In the genomic region with DNA sequence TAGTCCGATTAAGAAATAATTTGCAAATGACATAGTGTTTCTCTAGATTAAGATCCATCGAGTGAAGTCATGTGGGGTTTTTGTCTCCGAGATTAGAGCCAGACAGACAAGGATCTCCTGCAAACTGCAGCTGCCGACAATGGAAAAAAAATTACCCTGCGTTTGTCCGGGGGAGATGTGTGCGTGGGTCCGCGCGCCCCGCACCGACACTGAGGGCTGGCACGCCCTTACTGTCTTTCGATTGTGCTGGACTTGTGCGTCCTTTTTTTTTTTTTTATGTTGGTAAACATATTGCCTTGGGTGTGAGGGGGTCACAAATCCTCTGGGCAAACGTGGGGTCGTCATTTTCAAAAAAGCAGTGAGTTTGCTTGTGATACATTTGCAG, we compare ENCODE assay signal across 1 cellular context.
TF ChIP-seq lines count a peak whose summit lies in the region.

No MANE protein-coding gene starts in this region.

TF ChIP-seq in H1, 55 proteins besides CTCF, POLR2A, EP300 and RAD21:
- TF ChIP-seq SP1 (IDR thresholded peaks at IDR 0.05; ENCODE audit: low read depth, low read length) (no peak), POLR2AphosphoS5 (IDR thresholded peaks at IDR 0.05; ENCODE audit: low read depth, low read length) (no peak), SP4 (IDR thresholded peaks at IDR 0.05; ENCODE audit: low read length) (no peak), FOSL1 (IDR thresholded peaks at IDR 0.05; ENCODE audit: insufficient read depth, low read depth, low read length) (no peak), TCF12 (IDR thresholded peaks at IDR 0.05; ENCODE audit: low read depth, low read length) (0 out of 2 replicates have a peak, but pooled peaks have one; percentile 4), CREB1 (IDR thresholded peaks at IDR 0.05) (no peak), RNF2 (IDR thresholded peaks at IDR 0.05; ENCODE audit: borderline replicate concordance, low read depth, low read length, missing control alignments, poor library complexity, severe bottlenecking) (peak; percentile 97), SIX5 (IDR thresholded peaks at IDR 0.05; ENCODE audit: low read depth, low read length) (no peak), ATF2 (IDR thresholded peaks at IDR 0.05; ENCODE audit: low read length) (no peak), SP2 (IDR thresholded peaks at IDR 0.05; ENCODE audit: low read length) (no peak), BCL11A (IDR thresholded peaks at IDR 0.05; ENCODE audit: low read depth in 2 of 2, low read length in 2 of 2) (no peak), ZNF274 (IDR thresholded peaks at IDR 0.05; ENCODE audit: borderline replicate concordance, extremely low read depth, low read length) (no peak), SUZ12 (IDR thresholded peaks at IDR 0.05; ENCODE audit: low read length) (peak; percentile 2; the same call in 1 of the 2 replicates), SRF (IDR thresholded peaks at IDR 0.05; ENCODE audit: low read depth, low read length) (no peak)
- TF ChIP-seq, protein P1, sequence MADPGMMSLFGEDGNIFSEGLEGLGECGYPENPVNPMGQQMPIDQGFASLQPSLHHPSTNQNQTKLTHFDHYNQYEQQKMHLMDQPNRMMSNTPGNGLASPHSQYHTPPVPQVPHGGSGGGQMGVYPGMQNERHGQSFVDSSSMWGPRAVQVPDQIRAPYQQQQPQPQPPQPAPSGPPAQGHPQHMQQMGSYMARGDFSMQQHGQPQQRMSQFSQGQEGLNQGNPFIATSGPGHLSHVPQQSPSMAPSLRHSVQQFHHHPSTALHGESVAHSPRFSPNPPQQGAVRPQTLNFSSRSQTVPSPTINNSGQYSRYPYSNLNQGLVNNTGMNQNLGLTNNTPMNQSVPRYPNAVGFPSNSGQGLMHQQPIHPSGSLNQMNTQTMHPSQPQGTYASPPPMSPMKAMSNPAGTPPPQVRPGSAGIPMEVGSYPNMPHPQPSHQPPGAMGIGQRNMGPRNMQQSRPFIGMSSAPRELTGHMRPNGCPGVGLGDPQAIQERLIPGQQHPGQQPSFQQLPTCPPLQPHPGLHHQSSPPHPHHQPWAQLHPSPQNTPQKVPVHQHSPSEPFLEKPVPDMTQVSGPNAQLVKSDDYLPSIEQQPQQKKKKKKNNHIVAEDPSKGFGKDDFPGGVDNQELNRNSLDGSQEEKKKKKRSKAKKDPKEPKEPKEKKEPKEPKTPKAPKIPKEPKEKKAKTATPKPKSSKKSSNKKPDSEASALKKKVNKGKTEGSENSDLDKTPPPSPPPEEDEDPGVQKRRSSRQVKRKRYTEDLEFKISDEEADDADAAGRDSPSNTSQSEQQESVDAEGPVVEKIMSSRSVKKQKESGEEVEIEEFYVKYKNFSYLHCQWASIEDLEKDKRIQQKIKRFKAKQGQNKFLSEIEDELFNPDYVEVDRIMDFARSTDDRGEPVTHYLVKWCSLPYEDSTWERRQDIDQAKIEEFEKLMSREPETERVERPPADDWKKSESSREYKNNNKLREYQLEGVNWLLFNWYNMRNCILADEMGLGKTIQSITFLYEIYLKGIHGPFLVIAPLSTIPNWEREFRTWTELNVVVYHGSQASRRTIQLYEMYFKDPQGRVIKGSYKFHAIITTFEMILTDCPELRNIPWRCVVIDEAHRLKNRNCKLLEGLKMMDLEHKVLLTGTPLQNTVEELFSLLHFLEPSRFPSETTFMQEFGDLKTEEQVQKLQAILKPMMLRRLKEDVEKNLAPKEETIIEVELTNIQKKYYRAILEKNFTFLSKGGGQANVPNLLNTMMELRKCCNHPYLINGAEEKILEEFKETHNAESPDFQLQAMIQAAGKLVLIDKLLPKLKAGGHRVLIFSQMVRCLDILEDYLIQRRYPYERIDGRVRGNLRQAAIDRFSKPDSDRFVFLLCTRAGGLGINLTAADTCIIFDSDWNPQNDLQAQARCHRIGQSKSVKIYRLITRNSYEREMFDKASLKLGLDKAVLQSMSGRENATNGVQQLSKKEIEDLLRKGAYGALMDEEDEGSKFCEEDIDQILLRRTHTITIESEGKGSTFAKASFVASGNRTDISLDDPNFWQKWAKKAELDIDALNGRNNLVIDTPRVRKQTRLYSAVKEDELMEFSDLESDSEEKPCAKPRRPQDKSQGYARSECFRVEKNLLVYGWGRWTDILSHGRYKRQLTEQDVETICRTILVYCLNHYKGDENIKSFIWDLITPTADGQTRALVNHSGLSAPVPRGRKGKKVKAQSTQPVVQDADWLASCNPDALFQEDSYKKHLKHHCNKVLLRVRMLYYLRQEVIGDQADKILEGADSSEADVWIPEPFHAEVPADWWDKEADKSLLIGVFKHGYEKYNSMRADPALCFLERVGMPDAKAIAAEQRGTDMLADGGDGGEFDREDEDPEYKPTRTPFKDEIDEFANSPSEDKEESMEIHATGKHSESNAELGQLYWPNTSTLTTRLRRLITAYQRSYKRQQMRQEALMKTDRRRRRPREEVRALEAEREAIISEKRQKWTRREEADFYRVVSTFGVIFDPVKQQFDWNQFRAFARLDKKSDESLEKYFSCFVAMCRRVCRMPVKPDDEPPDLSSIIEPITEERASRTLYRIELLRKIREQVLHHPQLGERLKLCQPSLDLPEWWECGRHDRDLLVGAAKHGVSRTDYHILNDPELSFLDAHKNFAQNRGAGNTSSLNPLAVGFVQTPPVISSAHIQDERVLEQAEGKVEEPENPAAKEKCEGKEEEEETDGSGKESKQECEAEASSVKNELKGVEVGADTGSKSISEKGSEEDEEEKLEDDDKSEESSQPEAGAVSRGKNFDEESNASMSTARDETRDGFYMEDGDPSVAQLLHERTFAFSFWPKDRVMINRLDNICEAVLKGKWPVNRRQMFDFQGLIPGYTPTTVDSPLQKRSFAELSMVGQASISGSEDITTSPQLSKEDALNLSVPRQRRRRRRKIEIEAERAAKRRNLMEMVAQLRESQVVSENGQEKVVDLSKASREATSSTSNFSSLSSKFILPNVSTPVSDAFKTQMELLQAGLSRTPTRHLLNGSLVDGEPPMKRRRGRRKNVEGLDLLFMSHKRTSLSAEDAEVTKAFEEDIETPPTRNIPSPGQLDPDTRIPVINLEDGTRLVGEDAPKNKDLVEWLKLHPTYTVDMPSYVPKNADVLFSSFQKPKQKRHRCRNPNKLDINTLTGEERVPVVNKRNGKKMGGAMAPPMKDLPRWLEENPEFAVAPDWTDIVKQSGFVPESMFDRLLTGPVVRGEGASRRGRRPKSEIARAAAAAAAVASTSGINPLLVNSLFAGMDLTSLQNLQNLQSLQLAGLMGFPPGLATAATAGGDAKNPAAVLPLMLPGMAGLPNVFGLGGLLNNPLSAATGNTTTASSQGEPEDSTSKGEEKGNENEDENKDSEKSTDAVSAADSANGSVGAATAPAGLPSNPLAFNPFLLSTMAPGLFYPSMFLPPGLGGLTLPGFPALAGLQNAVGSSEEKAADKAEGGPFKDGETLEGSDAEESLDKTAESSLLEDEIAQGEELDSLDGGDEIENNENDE (IDR thresholded peaks at IDR 0.05; ENCODE audit: insufficient replicate concordance, low read length) = no peak
